14 cellular contexts compared by ENCODE assay signal in the genomic region with DNA sequence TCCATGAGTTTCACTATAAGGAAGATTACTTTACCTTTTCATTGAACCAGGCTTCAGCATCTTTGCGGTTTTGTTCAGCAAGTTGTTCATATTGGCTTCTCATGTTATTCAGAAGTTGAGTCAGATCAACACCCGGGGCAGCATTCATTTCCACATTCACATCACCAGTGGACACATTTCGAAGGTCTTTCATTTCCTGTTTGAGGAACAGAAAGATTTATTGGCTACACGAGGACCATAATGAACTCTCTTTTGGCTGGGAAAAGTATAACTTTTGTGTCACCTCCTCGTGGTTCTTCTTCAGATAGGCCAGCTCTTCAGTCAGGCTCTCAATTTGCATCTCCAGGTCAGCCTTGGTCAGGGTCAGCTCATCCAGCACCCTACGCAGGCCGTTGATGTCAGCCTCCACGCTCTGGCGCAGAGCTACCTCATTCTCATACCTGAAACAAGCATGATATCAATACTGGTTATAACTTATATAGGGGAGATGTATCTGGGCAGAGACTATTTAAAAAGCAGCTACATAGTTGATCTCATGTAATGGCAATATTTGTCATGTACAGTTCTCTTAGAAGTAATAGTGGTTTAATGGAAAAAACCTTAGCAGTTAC. TPM values are rescaled to one million over a fixed set of nuclear protein-coding genes. Genes with fewer than 3 reads are reported as not detected.
A peak's percentile ranks its signal among the peaks of the same experiment; 100 is the strongest.
DNase-seq lines count a peak whose midpoint lies in the region; ATAC-seq, FAIRE-seq and TF ChIP-seq lines count a peak whose summit lies in the region.
"Had no signal": no experiment of that assay in that cellular context is flagged by ENCODE, and none has a peak within 500 bp of the region (broad histone marks: within the 10 kb centered on the region; RNA-seq: fewer than 3 reads in every experiment).

No MANE protein-coding gene starts in this region.

- no peak overlapping the region for H3K9ac ChIP-seq in mammary epithelial cell (ENCODE audit: insufficient read depth, low read length)
- H3K9ac ChIP-seq in parathyroid adenoma = no peak overlapping the region

- H3K27me3 Mint-ChIP-seq in activated CD4-positive, alpha-beta T cell treated with anti-CD3 and anti-CD28 coated beads for 36 hours = no peaks in the 10 kb centered on the region

- dilution Hi-C loops in mammary epithelial cell (cut with HindIII; ENCODE audit: low sequenced_read_pairs) = no loop called here

- no peak overlapping the region for H3K27ac Mint-ChIP-seq in activated CD4-positive, alpha-beta T cell treated with anti-CD3 and anti-CD28 coated beads for 36 hours

- H3K27me3 ChIP-seq in mammary epithelial cell (ENCODE audit: insufficient read depth, low read length) (no peaks in the 10 kb centered on the region), parathyroid adenoma (ENCODE audit: control insufficient read depth, insufficient read depth, low read length) (no peaks in the 10 kb centered on the region)

- H3K9me3 ChIP-seq in mammary epithelial cell (replicated peaks; ENCODE audit: insufficient read depth, low read length) (no peaks in the 10 kb centered on the region), parathyroid adenoma (ENCODE audit: control insufficient read depth, low read length) (no peaks in the 10 kb centered on the region)
- H3K9me3 ChIP-seq: HAP-1, thoracic aorta had no signal

- peaks cover 28% of the 10 kb centered on the region for H3K36me3 Mint-ChIP-seq in activated CD4-positive, alpha-beta T cell treated with anti-CD3 and anti-CD28 coated beads for 36 hours (ENCODE audit: low read depth)

- H3K27ac ChIP-seq in mammary epithelial cell (ENCODE audit: insufficient read depth, low read depth, low read length) (no peak overlapping the region), parathyroid adenoma (peak overlapping the region; percentile 77)

- H3K4me1 ChIP-seq in mammary epithelial cell (ENCODE audit: insufficient read depth, low read length) (peaks cover 5% of the 10 kb centered on the region), parathyroid adenoma (peaks cover 8% of the 10 kb centered on the region)
- H3K4me1 ChIP-seq: HAP-1 had no signal

- H2AFZ ChIP-seq in mammary epithelial cell (ENCODE audit: low read depth, low read length) = no peak overlapping the region
- peak overlapping the region; percentile 94 for H2AFZ ChIP-seq in parathyroid adenoma

- H4K20me1 ChIP-seq in mammary epithelial cell (ENCODE audit: insufficient read depth, low read length) = no peaks in the 10 kb centered on the region

- no peak for ATAC-seq in activated CD4-positive, alpha-beta T cell treated with anti-CD3 and anti-CD28 coated beads for 36 hours
- ATAC-seq in HG02759 (IDR thresholded peaks at IDR 0.05; ENCODE audit: unreplicated experiment) (no peak), HG03139 (IDR thresholded peaks at IDR 0.05; ENCODE audit: unreplicated experiment) (no peak)

- H3K4me3 Mint-ChIP-seq in activated CD4-positive, alpha-beta T cell treated with anti-CD3 and anti-CD28 coated beads for 36 hours = peak overlapping the region; percentile 95

- WGBS in mammary epithelial cell (ENCODE audit: low coverage, missing lambda C conversion rate) = 79% methylated on average over 9 of the region's 9 CpGs

- TF ChIP-seq CTCF in mammary epithelial cell (conservative IDR thresholded peaks at IDR 0.05 in 1 of 2, IDR thresholded peaks at IDR 0.05 in 1 of 2; ENCODE audit: extremely low read depth in 1 of 2, insufficient read depth in 1 of 2, low read depth in 1 of 2, low read length in 2 of 2) (no peak), parathyroid adenoma (IDR thresholded peaks at IDR 0.05) (no peak)

- H3K4me3 ChIP-seq in mammary epithelial cell (replicated peaks in 1 of 3; ENCODE audit: insufficient read depth in 1 of 3, low read depth in 2 of 3, low read length in 3 of 3) (peak overlapping the region in 1 of 3 experiments; percentile 78), parathyroid adenoma (ENCODE audit: low read depth, low read length) (no peak overlapping the region)

- POLR2A ChIA-PET in activated CD4-positive, alpha-beta T cell treated with anti-CD3 and anti-CD28 coated beads for 36 hours (lab: Charles Lee) = interaction anchor here (2.4 kb wide), 1 partner anchor 259 kb away, joined by 10 read pairs; no protein-coding TSS in a partner anchor

- DNase-seq in activated CD4-positive, alpha-beta T cell treated with anti-CD3 and anti-CD28 coated beads for 36 hours = peak; percentile 30
- no peak for DNase-seq in activated CD4-positive, alpha-beta T cell treated with anti-CD3 and anti-CD28 coated beads for 1 hour
- peak; percentile 79 for DNase-seq in MV-4-11 (lab: John Stamatoyannopoulos, UW)
- no peak for DNase-seq in mammary epithelial cell
- DNase-seq in urothelium cell line (ENCODE audit: low spot score) = no peak
- DNase-seq: NCI-H1930 had no signal

- BruUV-seq in mammary epithelial cell (replicated peaks; lab: Mats Ljungman, UMichigan) = no TSS peak

- intact Hi-C loops in activated CD4-positive, alpha-beta T cell treated with anti-CD3 and anti-CD28 coated beads for 36 hours (cut with DNase I, micrococcal nuclease) = no loop called here
- intact Hi-C loops in mammary epithelial cell (cut with micrococcal nuclease) = no loop called here

- H3K79me2 ChIP-seq in mammary epithelial cell (ENCODE audit: insufficient read depth, low read length) (peaks cover 28% of the 10 kb centered on the region), parathyroid adenoma (no peaks in the 10 kb centered on the region)

- FAIRE-seq in urothelium cell line (lab: Jason Lieb, UNC) = no peak
- FAIRE-seq: A204.1 had no signal

- H3K9me3 Mint-ChIP-seq in activated CD4-positive, alpha-beta T cell treated with anti-CD3 and anti-CD28 coated beads for 36 hours (ENCODE audit: low read depth) = no peaks in the 10 kb centered on the region

- H3K4me2 ChIP-seq in mammary epithelial cell (ENCODE audit: insufficient read depth, low read depth, low read length) (peak overlapping the region; percentile 90), parathyroid adenoma (ENCODE audit: low read length) (peak overlapping the region; percentile 78)

- peaks cover 27% of the 10 kb centered on the region for H3K4me1 Mint-ChIP-seq in activated CD4-positive, alpha-beta T cell treated with anti-CD3 and anti-CD28 coated beads for 36 hours

- CTCF ChIA-PET in activated CD4-positive, alpha-beta T cell treated with anti-CD3 and anti-CD28 coated beads for 36 hours (lab: Charles Lee) = interaction anchor here (0.9 to 1.5 kb wide), 4 partner anchors 15 to 842 kb away, joined by 3 read pairs; no protein-coding TSS in a partner anchor
- CTCF ChIA-PET in mammary epithelial cell (lab: Charles Lee; ENCODE audit: low non-redundant PET) = no interaction called here

- in situ Hi-C loops in mammary epithelial cell (cut with MboI; ENCODE audit: low sequenced_read_pairs in 2 of 2) = no loop called here

- H3K36me3 ChIP-seq in mammary epithelial cell (ENCODE audit: insufficient read depth, low read length) (no peaks in the 10 kb centered on the region), parathyroid adenoma (ENCODE audit: control insufficient read depth, insufficient read depth, low read length) (no peaks in the 10 kb centered on the region)

RNA-seq across cellular contexts. Expression of gene KRT10, which starts 2.1 kb away (rescaled TPM):
- total RNA-seq in activated CD4-positive, alpha-beta T cell treated with anti-CD3 and anti-CD28 coated beads for 36 hours = 10 to 100 TPM; 20.2 to 35.9 TPM
- total RNA-seq in mammary epithelial cell = 10 to 100 TPM in 1 of 2 donors, 1 to 10 TPM in 1; 2.8 to 56.8 TPM
- polyA plus RNA-seq in mammary epithelial cell = 13.9 TPM
- 13.4 TPM for polyA minus RNA-seq in mammary epithelial cell

RNA-seq across cellular contexts. Expression of gene KRT28, which starts 20.6 kb away (rescaled TPM):
- not detected for total RNA-seq in activated CD4-positive, alpha-beta T cell treated with anti-CD3 and anti-CD28 coated beads for 36 hours
- total RNA-seq in mammary epithelial cell = not detected
- polyA plus RNA-seq in mammary epithelial cell = not detected
- polyA minus RNA-seq in mammary epithelial cell = not detected
- total RNA-seq: cerebellum, glomerular endothelial cell, thoracic aorta had no signal

RNA-seq across cellular contexts. Expression of gene KRT27, which starts 38.0 kb away (rescaled TPM):
- total RNA-seq in activated CD4-positive, alpha-beta T cell treated with anti-CD3 and anti-CD28 coated beads for 36 hours = not detected
- total RNA-seq in mammary epithelial cell = not detected
- polyA plus RNA-seq in mammary epithelial cell = 0.03 TPM
- not detected for polyA minus RNA-seq in mammary epithelial cell
- total RNA-seq: glomerular endothelial cell, thoracic aorta had no signal

RNA-seq across cellular contexts. Expression of gene KRT12, which starts 46.7 kb away (rescaled TPM):
- not detected for total RNA-seq in activated CD4-positive, alpha-beta T cell treated with anti-CD3 and anti-CD28 coated beads for 36 hours
- not detected for total RNA-seq in mammary epithelial cell
- polyA plus RNA-seq in mammary epithelial cell = not detected
- polyA minus RNA-seq in mammary epithelial cell = not detected
- total RNA-seq: cerebellum, glomerular endothelial cell, thoracic aorta had no signal

RNA-seq across cellular contexts. Expression of gene KRT26, which starts 48.3 kb away (rescaled TPM):
- total RNA-seq in activated CD4-positive, alpha-beta T cell treated with anti-CD3 and anti-CD28 coated beads for 36 hours = not detected
- total RNA-seq in mammary epithelial cell = not detected
- not detected for polyA plus RNA-seq in mammary epithelial cell
- not detected for polyA minus RNA-seq in mammary epithelial cell
- total RNA-seq: cerebellum, glomerular endothelial cell, thoracic aorta had no signal

Comparison
In these comparisons a context has a peak if more than half of its experiments do, and no peak if none do; other contexts are left out.
1. DNase-seq: peak in activated CD4-positive, alpha-beta T cell treated with anti-CD3 and anti-CD28 coated beads for 36 hours (single experiment) and MV-4-11 (single experiment); none in activated CD4-positive, alpha-beta T cell treated with anti-CD3 and anti-CD28 coated beads for 1 hour (single experiment), mammary epithelial cell (single experiment) and urothelium cell line (single experiment).